ENCODE assay signal across 25 cellular contexts in genomic region chr16:54366005-54366634, GRCh38.
"Had no signal": no experiment of that assay in that cellular context is flagged by ENCODE, and none has a peak within 500 bp of the region (broad histone marks: within the 10 kb centered on the region; RNA-seq: fewer than 3 reads in every experiment).

No MANE protein-coding gene starts in this region.

- H3K4me3 ChIP-seq: ascending aorta, breast epithelium, cardiac muscle cell, coronary artery, dorsolateral prefrontal cortex had no signal

- ATAC-seq: activated CD4-positive, alpha-beta T cell treated with anti-CD3 and anti-CD28 coated beads for 36 hours; activated CD8-positive, alpha-beta memory T cell treated with anti-CD3 and anti-CD28 coated beads, Interleukin-2, amount 10 ng/mL, durations not matched to agents 7 days and 5 days; activated CD8-positive, alpha-beta T cell treated with anti-CD3 and anti-CD28 coated beads, Interleukin-2, amount 10 ng/mL, durations not matched to agents 7 days and 5 days; activated naive CD4-positive, alpha-beta T cell treated with anti-CD3 and anti-CD28 coated beads, Interleukin-2, amount 50 U/mL, for 72 hours; activated T-cell treated with anti-CD3 and anti-CD28 coated beads, Interleukin-2, amount 50 U/mL, for 72 hours; esophagus mucosa had no signal

- H3K27ac ChIP-seq: ascending aorta, breast epithelium, cardiac muscle cell, coronary artery, dorsolateral prefrontal cortex had no signal

- H3K27me3 ChIP-seq: ascending aorta, breast epithelium, cardiac muscle cell had no signal

- DNase-seq: activated CD4-positive, alpha-beta memory T cell treated with anti-CD3 and anti-CD28 coated beads for 36 hours; activated CD4-positive, alpha-beta T cell treated with anti-CD3 and anti-CD28 coated beads for 36 hours; activated CD4-positive, alpha-beta T cell treated with anti-CD3 and anti-CD28 coated beads, Interleukin-2, amount 10 ng/mL, durations not matched to agents 24 days and 14 days; activated CD4-positive, CD25-positive, alpha-beta regulatory T cell; activated CD4-positive, CD25-positive, alpha-beta regulatory T cell treated with anti-CD3 and anti-CD28 coated beads, Interleukin-2, amount 50 U/mL, for 72 hours; activated CD8-positive, alpha-beta memory T cell treated with anti-CD3 and anti-CD28 coated beads, Interleukin-2, amount 10 ng/mL, durations not matched to agents 7 days and 5 days; activated CD8-positive, alpha-beta memory T cell treated with anti-CD3 and anti-CD28 coated beads, Interleukin-2, amount 50 U/mL, for 4 hours; activated CD8-positive, alpha-beta T cell treated with anti-CD3 and anti-CD28 coated beads, Interleukin-2, amount 10 ng/mL, durations not matched to agents 7 days and 5 days; activated gamma-delta T cell; activated naive CD4-positive, alpha-beta T cell; activated naive CD4-positive, alpha-beta T cell treated with anti-CD3 and anti-CD28 coated beads, Interleukin-2, amount 10 ng/mL, durations not matched to agents 7 days and 5 days; activated naive CD8-positive, alpha-beta T cell treated with anti-CD3 and anti-CD28 coated beads, Interleukin-2, amount 10 ng/mL, durations not matched to agents 7 days and 5 days; activated T-cell treated with anti-CD3 and anti-CD28 coated beads, Interleukin-2, amount 50 U/mL, for 1 hour; activated T-cell treated with anti-CD3 and anti-CD28 coated beads, Interleukin-2, amount 50 U/mL, for 72 hours; dorsolateral prefrontal cortex; effector memory CD4-positive, alpha-beta T cell; endodermal cell; foreskin fibroblast; T-helper 2 cell had no signal

- H3K9me3 ChIP-seq: ascending aorta, breast epithelium had no signal

- H3K4me1 ChIP-seq: ascending aorta, breast epithelium had no signal

- H3K36me3 ChIP-seq: ascending aorta, breast epithelium, cardiac muscle cell had no signal
